In genomic region chr1:29517251-29518080, GRCh38 we compare ENCODE assay signal across 17 cellular contexts.
"Had no signal": no experiment of that assay in that cellular context is flagged by ENCODE, and none has a peak within 500 bp of the region (broad histone marks: within the 10 kb centered on the region; RNA-seq: fewer than 3 reads in every experiment).

No MANE protein-coding gene starts in this region.

- DNase-seq: activated CD4-positive, alpha-beta T cell treated with anti-CD3 and anti-CD28 coated beads, Interleukin-2, amount 50 U/mL, for 48 hours; activated CD4-positive, CD25-positive, alpha-beta regulatory T cell treated with anti-CD3 and anti-CD28 coated beads, Interleukin-2, amount 50 U/mL, for 72 hours; endodermal cell; glutamatergic neuron; left cardiac atrium; mammary epithelial cell; SJCRH30; stimulated activated CD4-positive, alpha-beta T cell treated with anti-CD3 and anti-CD28 coated beads, Interleukin-4, amount 100 ng/mL, for 4 hours; SW 1271 had no signal

- H3K4me3 Mint-ChIP-seq: activated naive CD4-positive, alpha-beta T cell treated with anti-CD3 and anti-CD28 coated beads, Interleukin-2, amount 50 U/mL, for 24 hours; brain; dendritic cell treated with granulocyte-macrophage colony-stimulating factor and Interleukin-4, amounts not matched to agents 40 ng/mL and 50 ng/mL, for 4 days; endodermal cell; natural killer cell treated with Interleukin-12 subunit alpha and Interleukin-12 subunit beta and Interleukin-15 and Interleukin-18, amount 100 ng/mL, for 72 hours; T-helper 2 cell treated with Interferon-gamma antibody and Interleukin-4, amounts not matched to agents 5 μg/mL and 100 μg/mL, for 36 hours had no signal

- H3K36me3 ChIP-seq: SJCRH30, tibial artery had no signal

- H3K9me3 Mint-ChIP-seq: activated naive CD4-positive, alpha-beta T cell treated with anti-CD3 and anti-CD28 coated beads, Interleukin-2, amount 50 U/mL, for 24 hours; activated T-helper 2 cell treated with anti-CD3 and anti-CD28 coated beads, Interferon-gamma antibody, Interleukin-2, Interleukin-4, amounts not matched to agents 10 μg/mL and 5 μg/mL and 100 μg/mL, durations not matched to agents 14 hours and 24 hours and 36 hours; endodermal cell; natural killer cell treated with Interleukin-12 subunit alpha and Interleukin-12 subunit beta and Interleukin-15 and Interleukin-18, amount 100 ng/mL, for 72 hours; T-helper 2 cell treated with Interferon-gamma antibody and Interleukin-4, amounts not matched to agents 5 μg/mL and 100 μg/mL, for 36 hours had no signal

- H3K9me3 ChIP-seq: SJCRH30, tibial artery had no signal

- H3K4me3 ChIP-seq: SJCRH30, tibial artery had no signal

- H3K27me3 ChIP-seq: SJCRH30 had no signal

- H3K27me3 Mint-ChIP-seq: dendritic cell treated with granulocyte-macrophage colony-stimulating factor and Interleukin-4, amounts not matched to agents 40 ng/mL and 50 ng/mL, for 4 days had no signal

- H3K27ac ChIP-seq: SJCRH30, tibial artery had no signal

- ATAC-seq: esophagus mucosa; left cardiac atrium; natural killer cell treated with Interleukin-12 subunit alpha and Interleukin-12 subunit beta and Interleukin-15 and Interleukin-18, amount 100 ng/mL, for 72 hours had no signal

- H3K36me3 Mint-ChIP-seq: activated naive CD4-positive, alpha-beta T cell treated with anti-CD3 and anti-CD28 coated beads, Interleukin-2, amount 50 U/mL, for 24 hours; brain; natural killer cell treated with Interleukin-12 subunit alpha and Interleukin-12 subunit beta and Interleukin-15 and Interleukin-18, amount 100 ng/mL, for 72 hours had no signal

- H3K4me1 ChIP-seq: SJCRH30, tibial artery had no signal

- H3K4me1 Mint-ChIP-seq: activated naive CD4-positive, alpha-beta T cell treated with anti-CD3 and anti-CD28 coated beads, Interleukin-2, amount 50 U/mL, for 24 hours had no signal

- H3K27ac Mint-ChIP-seq: activated naive CD4-positive, alpha-beta T cell treated with anti-CD3 and anti-CD28 coated beads, Interleukin-2, amount 50 U/mL, for 24 hours; activated T-helper 2 cell treated with anti-CD3 and anti-CD28 coated beads, Interferon-gamma antibody, Interleukin-2, Interleukin-4, amounts not matched to agents 10 μg/mL and 5 μg/mL and 100 μg/mL, durations not matched to agents 14 hours and 24 hours and 36 hours; dendritic cell treated with granulocyte-macrophage colony-stimulating factor and Interleukin-4, amounts not matched to agents 40 ng/mL and 50 ng/mL, for 4 days; endodermal cell; natural killer cell treated with Interleukin-12 subunit alpha and Interleukin-12 subunit beta and Interleukin-15 and Interleukin-18, amount 100 ng/mL, for 72 hours; T-helper 2 cell treated with Interferon-gamma antibody and Interleukin-4, amounts not matched to agents 5 μg/mL and 100 μg/mL, for 36 hours had no signal
